ENCODE assay signal across 8 cellular contexts in genomic region chr5:71587709-71588532, GRCh38. TPM values are rescaled to one million over a fixed set of nuclear protein-coding genes. Genes with fewer than 3 reads are reported as not detected.
DNase-seq lines count a peak whose midpoint lies in the region; ATAC-seq, FAIRE-seq and TF ChIP-seq lines count a peak whose summit lies in the region.

No MANE protein-coding gene starts in this region.

- DNase-seq in GM12878 (ENCODE audit: low read depth, low spot score) (no peak), lower leg skin (ENCODE audit: low spot score in 2 of 2) (no peak), thyroid gland (peak in 1 of 2 donors; percentile 29), COLO829 (ENCODE audit: low spot score) (no peak), NOMO-1 (lab: John Stamatoyannopoulos, UW; ENCODE audit: unreplicated experiment in 2 of 2) (no peak)

- peak overlapping the region; percentile 55 for H2AFZ ChIP-seq in KMS-11 (ENCODE audit: low read depth)
- H2AFZ ChIP-seq in GM12878 (ENCODE audit: control insufficient read depth, low read depth, low read length) = peak overlapping the region; percentile 85

- peak overlapping the region; percentile 88 for H3K4me2 ChIP-seq in KMS-11
- peak overlapping the region; percentile 48 for H3K4me2 ChIP-seq in GM12878 (ENCODE audit: control insufficient read depth, insufficient read depth)

- no peak for TF ChIP-seq POLR2A in GM12878 (IDR thresholded peaks at IDR 0.05; ENCODE audit: low read depth, low read length)
- no peak for TF ChIP-seq POLR2A in lower leg skin (IDR thresholded peaks at IDR 0.05)
- no peak for TF ChIP-seq POLR2A in thyroid gland (IDR thresholded peaks at IDR 0.05)

- CTCF ChIA-PET in GM12878 (lab: Yijun Ruan, JAX) = interaction anchor here (0.6 to 4.8 kb wide), 6 partner anchors 13 to 112 kb away, joined by 3 to 44 read pairs (median 4); no protein-coding TSS in a partner anchor

- RAD21 ChIA-PET in GM12878 (lab: Charles Lee; ENCODE audit: unreplicated experiment) = interaction anchor here (1.1 kb wide), 1 partner anchor 13 kb away, joined by 5 read pairs; no protein-coding TSS in a partner anchor

- in situ Hi-C loops in GM12878 (cut with MboI) = no loop called here

- 30% methylated on average over 15 of the region's 19 CpGs for WGBS in GM12878 (ENCODE audit: insufficient coverage, insufficient replicate concordance, low lambda C conversion rate, missing lambda C conversion rate)
- 64 to 69% methylated on average over 19 of the region's 19 CpGs for WGBS in lower leg skin, 2 donors
- WGBS in thyroid gland, 2 donors = 70 to 73% methylated on average over 16 to 19 of the region's 19 CpGs

- no peaks in the 10 kb centered on the region for H4K20me1 ChIP-seq in KMS-11 (ENCODE audit: insufficient read depth)
- no peaks in the 10 kb centered on the region for H4K20me1 ChIP-seq in GM12878 (ENCODE audit: control insufficient read depth, insufficient read depth)

- FAIRE-seq in GM12878 (lab: Jason Lieb, UNC) = no peak

- H3K27ac ChIP-seq in KMS-11 (peak overlapping the region; percentile 84), GM12878 (ENCODE audit: control insufficient read depth, insufficient read depth) (peak overlapping the region; percentile 91), thyroid gland (peak overlapping the region; percentile 51 to 95 (median 83))

- SMC1A ChIA-PET in GM12878 (lab: Charles Lee; ENCODE audit: uncharacterized antibody, unreplicated experiment) = interaction anchor here (0.9 to 4.3 kb wide), 3 partner anchors 13 to 112 kb away, joined by 3 to 22 read pairs (median 4); no protein-coding TSS in a partner anchor

- intact Hi-C loops in GM12878 (cut with micrococcal nuclease; ENCODE audit: unreplicated experiment) (loop anchor here (2.0 kb wide), 1 partner anchor 133 kb away; the partner anchor contains the start of gene BDP1), lower leg skin (cut with DNase I; ENCODE audit: low total_unique reads) (no loop called here), thyroid gland (cut with DNase I) (no loop called here)

- TF ChIP-seq CTCF in KMS-11 (conservative IDR thresholded peaks at IDR 0.05; ENCODE audit: low read depth, low read length) = no peak
- TF ChIP-seq CTCF in GM12878 (IDR thresholded peaks at IDR 0.05 in 2 of 3, conservative IDR thresholded peaks at IDR 0.05 in 1 of 3; ENCODE audit: control insufficient read depth in 2 of 3, extremely low read depth in 1 of 3, insufficient read depth in 1 of 3, low read depth in 3 of 3, low read length in 3 of 3) = no peak; a peak in 1 of 6 replicates
- TF ChIP-seq CTCF in lower leg skin (IDR thresholded peaks at IDR 0.05) = no peak
- no peak for TF ChIP-seq CTCF in thyroid gland (IDR thresholded peaks at IDR 0.05)

- no peaks in the 10 kb centered on the region for H3K27me3 ChIP-seq in KMS-11 (ENCODE audit: insufficient read depth, low read depth)
- H3K27me3 ChIP-seq in GM12878 (replicated peaks in 1 of 2; ENCODE audit: control insufficient read depth in 2 of 2, insufficient read depth in 2 of 2, low read length in 1 of 2) = no peaks in the 10 kb centered on the region
- no peaks in the 10 kb centered on the region for H3K27me3 ChIP-seq in thyroid gland

- peak; percentile 13 for ATAC-seq in GM21526 (IDR thresholded peaks at IDR 0.05; ENCODE audit: low FRiP score, unreplicated experiment)
- peak; percentile 38 for ATAC-seq in GM12878

- peak overlapping the region; percentile 53 for H3K9ac ChIP-seq in ES-I3 (ENCODE audit: low read depth, low read length)
- H3K9ac ChIP-seq in KMS-11 = peak overlapping the region; percentile 88
- H3K9ac ChIP-seq in GM12878 (ENCODE audit: control insufficient read depth, insufficient read depth, low read length) = peak overlapping the region; percentile 93

- no peak overlapping the region for H3K4me3 ChIP-seq in KMS-11 (IDR thresholded peaks at IDR 0.05; ENCODE audit: insufficient read depth, low read depth, low read length)
- peak overlapping the region; percentile 98 for H3K4me3 ChIP-seq in GM12878
- peak overlapping the region; percentile 46 for H3K4me3 ChIP-seq in lower leg skin (ENCODE audit: low read depth, poor library complexity, severe bottlenecking)
- peak overlapping the region; percentile 38 to 87 (median 44) for H3K4me3 ChIP-seq in thyroid gland (replicated peaks in 1 of 3)

- no peaks in the 10 kb centered on the region for H3K4me1 ChIP-seq in ES-I3 (ENCODE audit: insufficient read depth, low read length)
- peaks cover 45% of the 10 kb centered on the region for H3K4me1 ChIP-seq in KMS-11 (ENCODE audit: low read depth, poor library complexity, severe bottlenecking)
- peaks cover 2% of the 10 kb centered on the region; the same call in 1 of the 2 replicates for H3K4me1 ChIP-seq in GM12878 (ENCODE audit: control insufficient read depth, insufficient read depth, low read length)
- peaks cover 7 to 32% of the 10 kb centered on the region in 2 donors for H3K4me1 ChIP-seq in thyroid gland

- TF ChIP-seq RAD21 in GM12878 (IDR thresholded peaks at IDR 0.05; ENCODE audit: insufficient read depth, low read depth, low read length) = no peak

- H3K79me2 ChIP-seq in KMS-11 (ENCODE audit: insufficient read depth, low read depth) (peaks cover 52% of the 10 kb centered on the region), GM12878 (ENCODE audit: control insufficient read depth, insufficient read depth, low read length) (peaks cover 50% of the 10 kb centered on the region)

- POLR2A ChIA-PET in GM12878 (lab: Charles Lee) = interaction anchor here (0.7 to 1.5 kb wide), 6 partner anchors 14 to 720 kb away, joined by 3 to 7 read pairs (median 4); partner anchors contain the start of gene BDP1

- no TSS peak for BruUV-seq in GM12878 (replicated peaks; lab: Mats Ljungman, UMichigan)

- no peak for TF ChIP-seq EP300 in GM12878 (IDR thresholded peaks at IDR 0.05; ENCODE audit: borderline replicate concordance in 1 of 2, control insufficient read depth in 1 of 2, low read depth in 2 of 2, low read length in 2 of 2)

- H3K36me3 ChIP-seq in ES-I3 (ENCODE audit: insufficient read depth, low read length) (no peaks in the 10 kb centered on the region), KMS-11 (ENCODE audit: insufficient read depth) (no peaks in the 10 kb centered on the region), GM12878 (ENCODE audit: control insufficient read depth in 2 of 2, insufficient read depth in 2 of 2, low read length in 1 of 2) (no peaks in the 10 kb centered on the region), thyroid gland (no peaks in the 10 kb centered on the region)

- H3K9me3 ChIP-seq in ES-I3 (ENCODE audit: control insufficient read depth, insufficient read depth, low read length) = no peaks in the 10 kb centered on the region
- no peaks in the 10 kb centered on the region for H3K9me3 ChIP-seq in GM12878 (replicated peaks; ENCODE audit: control insufficient read depth, insufficient read depth, low read length)
- H3K9me3 ChIP-seq in thyroid gland = no peaks in the 10 kb centered on the region

TF ChIP-seq in GM12878, 131 proteins besides CTCF, POLR2A, EP300 and RAD21:
- TF ChIP-seq, protein P1, sequence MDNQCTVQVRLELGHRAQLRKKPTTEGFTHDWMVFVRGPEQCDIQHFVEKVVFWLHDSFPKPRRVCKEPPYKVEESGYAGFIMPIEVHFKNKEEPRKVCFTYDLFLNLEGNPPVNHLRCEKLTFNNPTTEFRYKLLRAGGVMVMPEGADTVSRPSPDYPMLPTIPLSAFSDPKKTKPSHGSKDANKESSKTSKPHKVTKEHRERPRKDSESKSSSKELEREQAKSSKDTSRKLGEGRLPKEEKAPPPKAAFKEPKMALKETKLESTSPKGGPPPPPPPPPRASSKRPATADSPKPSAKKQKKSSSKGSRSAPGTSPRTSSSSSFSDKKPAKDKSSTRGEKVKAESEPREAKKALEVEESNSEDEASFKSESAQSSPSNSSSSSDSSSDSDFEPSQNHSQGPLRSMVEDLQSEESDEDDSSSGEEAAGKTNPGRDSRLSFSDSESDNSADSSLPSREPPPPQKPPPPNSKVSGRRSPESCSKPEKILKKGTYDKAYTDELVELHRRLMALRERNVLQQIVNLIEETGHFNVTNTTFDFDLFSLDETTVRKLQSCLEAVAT (IDR thresholded peaks at IDR 0.05) = peak; percentile 97
- TF ChIP-seq, protein P2, sequence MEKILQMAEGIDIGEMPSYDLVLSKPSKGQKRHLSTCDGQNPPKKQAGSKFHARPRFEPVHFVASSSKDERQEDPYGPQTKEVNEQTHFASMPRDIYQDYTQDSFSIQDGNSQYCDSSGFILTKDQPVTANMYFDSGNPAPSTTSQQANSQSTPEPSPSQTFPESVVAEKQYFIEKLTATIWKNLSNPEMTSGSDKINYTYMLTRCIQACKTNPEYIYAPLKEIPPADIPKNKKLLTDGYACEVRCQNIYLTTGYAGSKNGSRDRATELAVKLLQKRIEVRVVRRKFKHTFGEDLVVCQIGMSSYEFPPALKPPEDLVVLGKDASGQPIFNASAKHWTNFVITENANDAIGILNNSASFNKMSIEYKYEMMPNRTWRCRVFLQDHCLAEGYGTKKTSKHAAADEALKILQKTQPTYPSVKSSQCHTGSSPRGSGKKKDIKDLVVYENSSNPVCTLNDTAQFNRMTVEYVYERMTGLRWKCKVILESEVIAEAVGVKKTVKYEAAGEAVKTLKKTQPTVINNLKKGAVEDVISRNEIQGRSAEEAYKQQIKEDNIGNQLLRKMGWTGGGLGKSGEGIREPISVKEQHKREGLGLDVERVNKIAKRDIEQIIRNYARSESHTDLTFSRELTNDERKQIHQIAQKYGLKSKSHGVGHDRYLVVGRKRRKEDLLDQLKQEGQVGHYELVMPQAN (conservative IDR thresholded peaks at IDR 0.05) = 0 out of 2 replicates have a peak, but pooled peaks have one; percentile 16
- TF ChIP-seq IKZF2 (IDR thresholded peaks at IDR 0.05) (0 out of 4 replicates have a peak, but pooled peaks of 1 of the 2 experiments have one; percentile 1), HCFC1 (IDR thresholded peaks at IDR 0.05; ENCODE audit: low read length) (no peak)

RNA-seq across cellular contexts. Expression of gene MCCC2, which starts 0.8 kb away (rescaled TPM):
- 113 and 123 TPM in 2 replicates for total RNA-seq in GM12878 (2013; cell fraction: nucleolus; rRNA removed)
- total RNA-seq in GM12878 (2014; rRNA removed) = 56.6 and 63.7 TPM in 2 replicates
- 66.9 and 67.6 TPM in 2 replicates for total RNA-seq in GM12878 (2014; rRNA removed; fragmentation: Illumina TruSeq; extraction: Trizol)
- total RNA-seq in GM12878 (2021) = 85.6 and 87.9 TPM in 2 replicates
- 32.3 TPM for polyA plus RNA-seq in GM12878 (2011; ENCODE audit: low read depth)
- 96.4 and 116 TPM in 2 replicates for polyA plus RNA-seq in GM12878 (2011; rRNA removed)
- polyA plus RNA-seq in GM12878 (2011; cell fraction: cytosol; rRNA removed) = 63.2 and 75.9 TPM in 2 replicates
- polyA plus RNA-seq in GM12878 (2011; cell fraction: nucleus; rRNA removed) = 46.2 and 64.3 TPM in 2 replicates
- 39.2 and 46.5 TPM in 2 replicates for polyA plus RNA-seq in GM12878 (2012)
- polyA plus RNA-seq in GM12878 (2014; fragmentation: Illumina TruSeq; extraction: Trizol) = 103 and 125 TPM in 2 replicates
- polyA plus RNA-seq in GM12878 (2014; fragmentation: Nextera tagmentation; extraction: Ambion mirVana) = 10 to 100 TPM; 22.2 to 29.1 TPM
- 61.8 and 69.9 TPM in 2 replicates for polyA plus RNA-seq in GM12878 (2014; rRNA removed)
- 100 to 1,000 TPM; 102 to 106 TPM for polyA plus RNA-seq in GM12878 (2016; fragmentation: Nextera tagmentation; extraction: Ambion mirVana)
- polyA minus RNA-seq in GM12878 (2011; rRNA and poly(A)+ RNA removed) = 65.3 and 72.5 TPM in 2 replicates
- 29.0 and 39.8 TPM in 2 replicates for polyA minus RNA-seq in GM12878 (2011; cell fraction: cytosol; rRNA and poly(A)+ RNA removed)
- 24.8 and 34.3 TPM in 2 replicates for polyA minus RNA-seq in GM12878 (2011; cell fraction: nucleus; rRNA and poly(A)+ RNA removed)
- total RNA-seq in lower leg skin = 10 to 100 TPM; 26.8 to 40.1 (median 32.3) TPM
- total RNA-seq in thyroid gland = 100 to 1,000 TPM in 2 of 4 donors, 10 to 100 TPM in 2; 56.2 to 112 (median 89.2) TPM
